Comparison of ENCODE assay signal across 27 cellular contexts in the genomic region with DNA sequence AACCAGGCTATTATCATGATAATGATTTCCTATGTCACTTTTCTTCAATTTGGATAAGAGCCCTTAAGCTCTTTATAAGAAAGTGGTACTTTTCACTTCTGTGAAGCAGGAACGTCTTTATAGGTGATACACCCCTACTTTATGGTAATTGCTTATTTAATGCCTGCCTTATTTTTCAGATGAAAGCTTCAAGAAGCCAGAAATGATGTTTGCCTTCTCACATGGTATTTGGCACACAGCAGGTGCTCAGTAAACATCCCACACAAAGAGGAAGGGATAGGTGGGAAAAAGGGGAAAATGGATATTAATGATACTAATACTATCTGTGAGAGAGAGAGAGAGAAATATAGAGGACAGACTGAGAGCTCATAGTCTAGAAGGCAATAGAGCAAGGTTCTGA.
"Had no signal": no experiment of that assay in that cellular context is flagged by ENCODE, and none has a peak within 500 bp of the region (broad histone marks: within the 10 kb centered on the region; RNA-seq: fewer than 3 reads in every experiment).

No MANE protein-coding gene starts in this region.

- FAIRE-seq: colon, endometrium, endothelial cell of umbilical vein, frontal cortex had no signal

- DNase-seq: activated B cell treated with CpG ODN at 0.5 μM for 24 hours; activated CD4-positive, alpha-beta T cell treated with anti-CD3 and anti-CD28 coated beads for 48 hours; activated CD4-positive, alpha-beta T cell treated with anti-CD3 and anti-CD28 coated beads, Interleukin-2, amount 50 U/mL, for 1 hour; activated CD4-positive, alpha-beta T cell treated with anti-CD3 and anti-CD28 coated beads, Interleukin-2, amount 50 U/mL, for 48 hours; activated CD8-positive, alpha-beta memory T cell treated with anti-CD3 and anti-CD28 coated beads for 24 hours; activated CD8-positive, alpha-beta T cell treated with anti-CD3 and anti-CD28 coated beads for 36 hours; activated gamma-delta T cell; activated naive CD4-positive, alpha-beta T cell treated with Interleukin-2 at 50 U/mL for 16 hours; activated naive CD8-positive, alpha-beta T cell treated with anti-CD3 and anti-CD28 coated beads for 36 hours; activated naive CD8-positive, alpha-beta T cell treated with anti-CD3 and anti-CD28 coated beads, Interleukin-2, amount 50 U/mL, for 24 hours; activated T-cell treated with anti-CD3 and anti-CD28 coated beads, Interleukin-2, amount 50 U/mL, for 48 hours; adrenal gland; amygdala; aorta; body of pancreas; caudate nucleus; effector CD8-positive, alpha-beta T cell; foreskin fibroblast; head of caudate nucleus; hippocampal formation; T-helper 17 cell; T1000; WERI-Rb-1 had no signal
